ENCODE assay signal across 8 cellular contexts in genomic region chr20:23350007-23350854, GRCh38. TPM values are rescaled to one million over a fixed set of nuclear protein-coding genes. Genes with fewer than 3 reads are reported as not detected.
DNase-seq lines count a peak whose midpoint lies in the region; ATAC-seq and TF ChIP-seq lines count a peak whose summit lies in the region.

Gene NXT1, plus strand, starts transcription at chr20:23350791. Its CDS starts 3,251 bp downstream, at chr20:23354042.

- DNase-seq in DMS53 (lab: John Stamatoyannopoulos, UW) (peak; percentile 100), KG1 (lab: John Stamatoyannopoulos, UW) (peak; percentile 98), Panc1 (ENCODE audit: low read depth, low spot score) (peak; percentile 92), erythroblast (lab: John Stamatoyannopoulos, UW) (peak; percentile 97 to 98)
- peak; percentile 94 for DNase-seq in activated T-cell treated with anti-CD3 and anti-CD28 coated beads, Interleukin-2, amount 50 U/mL, for 4 hours
- DNase-seq in stimulated activated CD8-positive, alpha-beta memory T cell treated with anti-CD3 and anti-CD28 coated beads, Interleukin-7, amount 100 ng/mL, for 1 hour (ENCODE audit: low read depth in 2 of 2): peak; percentile 92

- H3K36me3 ChIP-seq in Panc1 (ENCODE audit: control insufficient read depth, insufficient read depth, low read length) (peaks cover 7% of the 10 kb centered on the region), mucosa of stomach (ENCODE audit: control insufficient read depth, insufficient read depth, low read length) (no peaks in the 10 kb centered on the region)

- TF ChIP-seq POLR2A in erythroblast (IDR thresholded peaks at IDR 0.05; ENCODE audit: low read length): peak; percentile 89

- H3K9me3 ChIP-seq in Panc1 (ENCODE audit: control insufficient read depth, insufficient read depth, low read depth, low read length) (no peaks in the 10 kb centered on the region), mucosa of stomach (ENCODE audit: control insufficient read depth, low read length) (no peaks in the 10 kb centered on the region)

- H3K4me3 ChIP-seq in Panc1 (ENCODE audit: low read depth in 2 of 2, low read length in 2 of 2): peak within 1 kb of the TSS; percentile 92 to 98
- peak within 1 kb of the TSS; percentile 82 for H3K4me3 ChIP-seq in mucosa of stomach (ENCODE audit: low read length)

- peak within 1 kb of the TSS; percentile 90 for H3K4me3 Mint-ChIP-seq in activated T-cell treated with anti-CD3 and anti-CD28 coated beads, Interleukin-2, amount 50 U/mL, for 4 hours

- H3K27me3 ChIP-seq in Panc1 (ENCODE audit: control insufficient read depth, insufficient read depth, low read length) (no peaks in the 10 kb centered on the region), mucosa of stomach (ENCODE audit: control insufficient read depth, insufficient read depth, low read length) (no peaks in the 10 kb centered on the region)

- peak within 1 kb of the TSS; percentile 98 for H3K27ac ChIP-seq in Panc1 (ENCODE audit: low read length)

- intact Hi-C loops in Panc1 (cut with micrococcal nuclease; ENCODE audit: unreplicated experiment): loop anchor here (10.0 kb wide), 1 partner anchor 775 kb away; no protein-coding TSS in a partner anchor

- peaks cover 27% of the 10 kb centered on the region for H3K4me1 Mint-ChIP-seq in activated T-cell treated with anti-CD3 and anti-CD28 coated beads, Interleukin-2, amount 50 U/mL, for 4 hours (ENCODE audit: low read depth)

- H3K9me3 Mint-ChIP-seq in activated T-cell treated with anti-CD3 and anti-CD28 coated beads, Interleukin-2, amount 50 U/mL, for 4 hours: no peaks in the 10 kb centered on the region

- H3K4me1 ChIP-seq in Panc1 (ENCODE audit: control insufficient read depth, insufficient read depth, low read length) (peaks cover 17% of the 10 kb centered on the region), mucosa of stomach (ENCODE audit: control insufficient read depth, insufficient read depth, low read length) (peaks cover 18% of the 10 kb centered on the region)

- H3K27me3 Mint-ChIP-seq in activated T-cell treated with anti-CD3 and anti-CD28 coated beads, Interleukin-2, amount 50 U/mL, for 4 hours (ENCODE audit: low read depth): no peaks in the 10 kb centered on the region

- TF ChIP-seq CTCF in Panc1 (IDR thresholded peaks at IDR 0.05): peak; percentile 31

- in situ Hi-C loops in Panc1 (cut with HindIII; ENCODE audit: low pct_unique_long_range_greater_than_20kb, low sequenced_read_pairs): no loop called here

- peak; percentile 85 for ATAC-seq in GM21723 (IDR thresholded peaks at IDR 0.05; ENCODE audit: unreplicated experiment)
- peak; percentile 95 for ATAC-seq in Panc1
- peak; percentile 87 to 88 for ATAC-seq in activated T-cell treated with anti-CD3 and anti-CD28 coated beads, Interleukin-2, amount 50 U/mL, for 4 hours

- no TSS peak for BruUV-seq in Panc1 (replicated peaks; lab: Mats Ljungman, UMichigan)

- POLR2A ChIA-PET in Panc1 (lab: Charles Lee): interaction anchor here (0.6 to 1.0 kb wide), 6 partner anchors 8 to 762 kb away, joined by 3 to 12 read pairs (median 4); no protein-coding TSS in a partner anchor

- peaks cover 7% of the 10 kb centered on the region for H3K36me3 Mint-ChIP-seq in activated T-cell treated with anti-CD3 and anti-CD28 coated beads, Interleukin-2, amount 50 U/mL, for 4 hours (ENCODE audit: insufficient read depth)

- peak within 1 kb of the TSS; percentile 86 for H3K9ac ChIP-seq in mucosa of stomach (ENCODE audit: low read length)

- CTCF ChIA-PET in Panc1 (lab: Charles Lee): interaction anchor here (0.6 to 1.1 kb wide), 9 partner anchors 8 to 1011 kb away, joined by 3 to 16 read pairs (median 6); no protein-coding TSS in a partner anchor

RNA-seq across cellular contexts. Expression of gene NXT1, which starts in this region (rescaled TPM):
- 31.3 TPM for total RNA-seq in Panc1 (2021; ENCODE audit: unreplicated experiment)
- 25.4 TPM for polyA plus RNA-seq in Panc1 (2012; ENCODE audit: insufficient read length)
- total RNA-seq in activated T-cell treated with anti-CD3 and anti-CD28 coated beads, Interleukin-2, amount 50 U/mL, for 4 hours: 10 to 100 TPM; 66.8 to 79.7 (median 75.9) TPM

Comparison
In these comparisons a context has a peak if more than half of its experiments do, and no peak if none do; other contexts are left out.
1. Peak in every context shown above with its lines: DNase-seq, ATAC-seq, H3K4me3 ChIP-seq and H3K27ac ChIP-seq.